ENCODE assay signal across 8 cellular contexts in the genomic region with DNA sequence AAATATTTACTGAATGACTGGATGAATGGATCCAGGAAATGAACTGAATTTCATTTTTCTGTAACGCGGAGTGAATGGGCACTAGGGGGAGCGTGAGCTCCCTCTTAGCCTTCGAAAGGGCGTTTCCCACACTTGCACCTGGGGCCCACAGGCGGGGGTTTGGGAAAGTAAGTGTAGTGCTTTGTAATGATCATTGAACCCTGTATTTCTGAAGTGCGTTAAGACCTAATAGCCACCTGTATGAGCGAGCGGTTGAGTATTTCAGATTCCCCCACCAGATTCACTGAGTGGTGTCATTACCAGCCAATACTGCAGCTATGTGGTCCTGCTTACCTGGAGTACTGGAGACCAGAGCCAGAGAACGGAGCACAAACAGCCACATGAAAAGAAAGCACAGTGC. TPM values are rescaled to one million over a fixed set of nuclear protein-coding genes. Genes with fewer than 3 reads are reported as not detected.
DNase-seq lines count a peak whose midpoint lies in the region; ATAC-seq and TF ChIP-seq lines count a peak whose summit lies in the region.

No MANE protein-coding gene starts in this region.

- no peak overlapping the region for H3K4me3 ChIP-seq in thyroid gland (replicated peaks in 1 of 3)

- POLR2A ChIA-PET in activated CD4-positive, alpha-beta memory T cell treated with anti-CD3 and anti-CD28 coated beads, Interleukin-2, amount 10 ng/mL, durations not matched to agents 7 days and 5 days (lab: Charles Lee), result interaction anchor here (0.6 to 4.9 kb wide), 4 partner anchors 13 to 441 kb away, joined by 3 to 105 read pairs (median 4); partner anchors contain the start of genes DYNLT1 and SYTL3

- H3K36me3 Mint-ChIP-seq in CD14-positive monocyte, result peaks cover 9 to 10% of the 10 kb centered on the region in 2 donors
- H3K36me3 Mint-ChIP-seq in activated CD4-positive, alpha-beta memory T cell treated with anti-CD3 and anti-CD28 coated beads, Interleukin-2, amount 10 ng/mL, durations not matched to agents 7 days and 5 days (ENCODE audit: low read depth), result peaks cover 70% of the 10 kb centered on the region
- no peaks in the 10 kb centered on the region for H3K36me3 Mint-ChIP-seq in glutamatergic neuron (ENCODE audit: unreplicated experiment)

- peak overlapping the region in 2 of 3 donors; percentile 18 to 52 for H3K27ac ChIP-seq in thyroid gland

- peak; percentile 64 for TF ChIP-seq CTCF in CD14-positive monocyte (IDR thresholded peaks at IDR 0.05)
- peak; percentile 61 for TF ChIP-seq CTCF in glutamatergic neuron (IDR thresholded peaks at IDR 0.05; ENCODE audit: partially characterized antibody, unreplicated experiment)
- TF ChIP-seq CTCF in thyroid gland (IDR thresholded peaks at IDR 0.05), result peak; percentile 18 to 94 (median 72)

- H3K4me1 Mint-ChIP-seq in CD14-positive monocyte, result peaks cover 75% of the 10 kb centered on the region
- H3K4me1 Mint-ChIP-seq in activated CD4-positive, alpha-beta memory T cell treated with anti-CD3 and anti-CD28 coated beads, Interleukin-2, amount 10 ng/mL, durations not matched to agents 7 days and 5 days, result peaks cover 46% of the 10 kb centered on the region
- peaks cover 9% of the 10 kb centered on the region for H3K4me1 Mint-ChIP-seq in glutamatergic neuron (ENCODE audit: low read depth, unreplicated experiment)

- H3K9me3 Mint-ChIP-seq in CD14-positive monocyte, result no peaks in the 10 kb centered on the region
- no peaks in the 10 kb centered on the region for H3K9me3 Mint-ChIP-seq in activated CD4-positive, alpha-beta memory T cell treated with anti-CD3 and anti-CD28 coated beads, Interleukin-2, amount 10 ng/mL, durations not matched to agents 7 days and 5 days
- peaks cover 4% of the 10 kb centered on the region for H3K9me3 Mint-ChIP-seq in glutamatergic neuron (ENCODE audit: unreplicated experiment)

- H3K27me3 ChIP-seq in thyroid gland, result no peaks in the 10 kb centered on the region

- H3K27me3 Mint-ChIP-seq in CD14-positive monocyte (ENCODE audit: low read depth in 3 of 3) (peaks cover 0 to 4% (median 3%) of the 10 kb centered on the region in 3 donors), glutamatergic neuron (ENCODE audit: unreplicated experiment) (no peaks in the 10 kb centered on the region)
- H3K27me3 Mint-ChIP-seq in activated CD4-positive, alpha-beta memory T cell treated with anti-CD3 and anti-CD28 coated beads, Interleukin-2, amount 10 ng/mL, durations not matched to agents 7 days and 5 days, result no peaks in the 10 kb centered on the region

- no peak for TF ChIP-seq POLR2A in thyroid gland (IDR thresholded peaks at IDR 0.05)

- ATAC-seq in GM19463 (IDR thresholded peaks at IDR 0.05; ENCODE audit: unreplicated experiment) (peak; percentile 62), HG02885 (IDR thresholded peaks at IDR 0.05; ENCODE audit: poor library complexity, unreplicated experiment) (no peak)

- intact Hi-C loops in CD14-positive monocyte (cut with micrococcal nuclease), result loop anchor here in 1 of 2 donors (10.0 kb wide), 1 partner anchor 446 kb away; no protein-coding TSS in a partner anchor
- intact Hi-C loops in thyroid gland (cut with DNase I), result no loop called here

- no peaks in the 10 kb centered on the region for H3K36me3 ChIP-seq in thyroid gland

- H3K27ac Mint-ChIP-seq in CD14-positive monocyte (peak overlapping the region in 3 of 7 donors; percentile 35 to 56 (median 36)), glutamatergic neuron (ENCODE audit: unreplicated experiment) (no peak overlapping the region)
- no peak overlapping the region for H3K27ac Mint-ChIP-seq in activated CD4-positive, alpha-beta memory T cell treated with anti-CD3 and anti-CD28 coated beads, Interleukin-2, amount 10 ng/mL, durations not matched to agents 7 days and 5 days

- CTCF ChIA-PET in activated CD4-positive, alpha-beta memory T cell treated with anti-CD3 and anti-CD28 coated beads, Interleukin-2, amount 10 ng/mL, durations not matched to agents 7 days and 5 days (lab: Charles Lee), result interaction anchor here (0.7 to 7.6 kb wide), 23 partner anchors 8 to 441 kb away, joined by 3 to 83 read pairs (median 6); partner anchors contain the start of genes DYNLT1 and SYTL3

- WGBS in thyroid gland, 2 donors, result 16 to 19% methylated on average over 10 of the region's 10 CpGs

- peaks cover 55 to 56% of the 10 kb centered on the region in 2 donors for H3K4me1 ChIP-seq in thyroid gland

- no peak overlapping the region for H3K4me3 Mint-ChIP-seq in CD14-positive monocyte
- no peak overlapping the region for H3K4me3 Mint-ChIP-seq in activated CD4-positive, alpha-beta memory T cell treated with anti-CD3 and anti-CD28 coated beads, Interleukin-2, amount 10 ng/mL, durations not matched to agents 7 days and 5 days
- H3K4me3 Mint-ChIP-seq in glutamatergic neuron (ENCODE audit: unreplicated experiment), result no peak overlapping the region

- DNase-seq in CD14-positive monocyte (ENCODE audit: low spot score) (no peak), NCI-H2107 (lab: John Stamatoyannopoulos, UW) (peak; percentile 82), glutamatergic neuron (peak; percentile 42), thyroid gland (peak; percentile 80 to 83), hypothalamus (lab: John Stamatoyannopoulos, UW) (no peak)
- peak; percentile 54 for DNase-seq in activated CD4-positive, alpha-beta memory T cell treated with anti-CD3 and anti-CD28 coated beads, Interleukin-2, amount 10 ng/mL, durations not matched to agents 7 days and 5 days

- H3K9me3 ChIP-seq in thyroid gland, result no peaks in the 10 kb centered on the region

RNA-seq across cellular contexts. Expression of gene SYTL3, which starts 10.5 kb away (rescaled TPM):
- polyA plus RNA-seq in CD14-positive monocyte, result 10 to 100 TPM; 14.6 to 14.8 TPM
- total RNA-seq in activated CD4-positive, alpha-beta memory T cell treated with anti-CD3 and anti-CD28 coated beads, Interleukin-2, amount 10 ng/mL, durations not matched to agents 7 days and 5 days, result 100 to 1,000 TPM; 133 to 135 TPM
- 2.8 TPM for total RNA-seq in glutamatergic neuron (ENCODE audit: unreplicated experiment)
- total RNA-seq in thyroid gland, result 10 to 100 TPM; 16.9 to 33.0 (median 24.4) TPM

RNA-seq across cellular contexts. Expression of gene DYNLT1, which starts 15.8 kb away (rescaled TPM):
- polyA plus RNA-seq in CD14-positive monocyte, result 100 to 1,000 TPM; 286 to 287 TPM
- total RNA-seq in activated CD4-positive, alpha-beta memory T cell treated with anti-CD3 and anti-CD28 coated beads, Interleukin-2, amount 10 ng/mL, durations not matched to agents 7 days and 5 days, result 100 to 1,000 TPM; 130 to 133 TPM
- 261 TPM for total RNA-seq in glutamatergic neuron (ENCODE audit: unreplicated experiment)
- 100 to 1,000 TPM in 2 of 4 donors, 10 to 100 TPM in 2; 76.6 to 113 (median 93.4) TPM for total RNA-seq in thyroid gland

Comparison
In these comparisons a context has a peak if more than half of its experiments do, and no peak if none do; other contexts are left out.
1. DNase-seq: peak in NCI-H2107 (single experiment), activated CD4-positive, alpha-beta memory T cell treated with anti-CD3 and anti-CD28 coated beads, Interleukin-2, amount 10 ng/mL, durations not matched to agents 7 days and 5 days (single experiment), glutamatergic neuron (single experiment) and thyroid gland (2 of 2); none in CD14-positive monocyte (single experiment) and hypothalamus (0 of 51).
2. Peak in every context shown above with its lines, with median percentiles within 50 percentile points of each other: CTCF ChIP-seq.